In the genomic region with DNA sequence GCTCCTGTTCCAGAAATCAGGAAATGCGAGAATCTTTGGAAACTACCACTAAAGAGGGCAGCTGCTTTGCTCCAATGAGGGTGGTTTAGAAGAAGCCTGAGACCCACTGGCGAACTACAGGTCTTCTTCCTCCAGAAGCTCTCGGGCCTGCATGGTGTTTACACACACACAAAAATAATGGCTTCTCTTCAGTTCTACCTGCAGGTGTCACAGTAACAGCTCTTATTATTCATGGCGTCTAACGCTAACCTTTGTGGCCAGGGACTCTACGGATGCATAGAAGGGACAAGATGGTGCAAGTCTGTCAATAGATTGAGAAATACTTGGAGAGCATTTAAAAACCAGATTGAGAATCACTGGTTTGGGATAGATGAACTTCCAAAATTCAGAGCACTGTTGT, we compare ENCODE assay signal across 1 cellular context.
TF ChIP-seq lines count a peak whose summit lies in the region.

No MANE protein-coding gene starts in this region.

TF ChIP-seq in HepG2, 621 proteins besides CTCF, POLR2A, EP300 and RAD21:
- no peak for TF ChIP-seq NFIC (IDR thresholded peaks at IDR 0.05; ENCODE audit: low read length)
- peak; percentile 31; the same call in 1 of the 2 replicates for TF ChIP-seq CEBPB (IDR thresholded peaks at IDR 0.05; ENCODE audit: borderline replicate concordance, low read depth, low read length)
- TF ChIP-seq CEBPG (CRISPR knock-in tag; IDR thresholded peaks at IDR 0.05) = peak; percentile 19; the same call in 1 of the 2 replicates
